In genomic region chr12:130546494-130546893, GRCh38 we compare ENCODE assay signal across 11 cellular contexts.
"Had no signal": no experiment of that assay in that cellular context is flagged by ENCODE, and none has a peak within 500 bp of the region (broad histone marks: within the 10 kb centered on the region; RNA-seq: fewer than 3 reads in every experiment).

No MANE protein-coding gene starts in this region.

- H3K4me3 ChIP-seq: GM23248, GM23338, HAP-1 had no signal

- H3K9me3 ChIP-seq: HAP-1 had no signal

- ATAC-seq: GM23338, HCT116 had no signal

- H3K27ac ChIP-seq: GM23248 had no signal

- H3K4me1 Mint-ChIP-seq: GM23338, H9 had no signal

- H3K4me1 ChIP-seq: HAP-1 had no signal

- H3K4me3 Mint-ChIP-seq: GM23338, H9, HFFc6 had no signal

- H3K4me2 ChIP-seq: GM23338 had no signal

- DNase-seq: GM23248, GOT3, H7, H9, HCEC 1CT, HFFc6 had no signal

- H3K27ac Mint-ChIP-seq: GM23338, H9, HFFc6 had no signal

- FAIRE-seq: H1, H54 had no signal

- H3K36me3 ChIP-seq: HAP-1 had no signal
